In genomic region chr7:150306377-150306776, GRCh38 we compare ENCODE assay signal across 2 cellular contexts. TPM values are rescaled to one million over a fixed set of nuclear protein-coding genes. Genes with fewer than 3 reads are reported as not detected.
"Had no signal": no experiment of that assay in that cellular context is flagged by ENCODE, and none has a peak within 500 bp of the region (broad histone marks: within the 10 kb centered on the region; RNA-seq: fewer than 3 reads in every experiment).

No MANE protein-coding gene starts in this region.

RNA-seq across cellular contexts. Expression of gene RARRES2, which starts 35.1 kb away (rescaled TPM):
- total RNA-seq: natural killer cell had no signal
- polyA plus RNA-seq: keratinocyte had no signal
